In the genomic region with DNA sequence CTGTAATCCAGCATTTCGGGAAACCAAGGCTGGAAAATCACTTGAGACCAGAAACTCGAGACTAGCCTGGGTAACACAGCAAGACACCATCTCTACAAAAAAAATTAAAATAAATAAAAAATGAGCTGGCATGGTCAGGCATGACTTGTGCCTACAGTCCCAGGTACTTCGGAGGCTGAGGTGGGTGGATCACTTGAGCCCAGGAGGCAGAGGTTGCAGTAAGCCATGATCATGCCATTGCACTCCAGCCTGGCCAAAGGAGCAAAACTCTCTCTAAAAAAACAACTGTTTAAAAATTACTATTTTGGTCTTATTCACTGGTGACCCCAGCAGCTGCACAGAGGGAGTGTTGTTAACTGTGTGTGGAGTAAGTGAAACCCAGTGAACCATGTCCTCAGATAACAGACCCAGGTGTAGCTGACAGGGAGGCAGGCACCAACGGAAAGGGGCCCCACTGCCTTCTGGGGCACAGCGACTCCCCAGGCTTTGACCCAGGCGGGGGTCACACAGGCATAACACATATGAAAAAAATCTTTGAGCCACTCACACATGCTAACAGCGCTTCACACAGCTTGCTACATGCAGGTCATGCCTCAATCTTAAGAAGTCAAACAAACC, we compare ENCODE assay signal across 17 cellular contexts. TPM values are rescaled to one million over a fixed set of nuclear protein-coding genes. Genes with fewer than 3 reads are reported as not detected.
A peak's percentile ranks its signal among the peaks of the same experiment; 100 is the strongest.
DNase-seq lines count a peak whose midpoint lies in the region; ATAC-seq and TF ChIP-seq lines count a peak whose summit lies in the region.
"Had no signal": no experiment of that assay in that cellular context is flagged by ENCODE, and none has a peak within 500 bp of the region (broad histone marks: within the 10 kb centered on the region; RNA-seq: fewer than 3 reads in every experiment).

No MANE protein-coding gene starts in this region.

- ATAC-seq in GM18907 (IDR thresholded peaks at IDR 0.05; ENCODE audit: unreplicated experiment) (peak; percentile 69), GM21576 (IDR thresholded peaks at IDR 0.05; ENCODE audit: unreplicated experiment) (peak; percentile 80), HG03432 (IDR thresholded peaks at IDR 0.05; ENCODE audit: unreplicated experiment) (peak; percentile 63)
- peak; percentile 14 to 50 for ATAC-seq in stimulated activated naive B cell treated with anti-CD40 and anti-IgM and Interleukin-4, amounts not matched to agents 10 μg/mL and 1 μg/mL and 100 μg/mL, for 72 hours (replicated peaks)

- H3K9me3 Mint-ChIP-seq in stimulated activated naive B cell treated with anti-CD40 and anti-IgM and Interleukin-4, amounts not matched to agents 10 μg/mL and 1 μg/mL and 100 μg/mL, for 72 hours: no peaks in the 10 kb centered on the region
- H3K9me3 Mint-ChIP-seq in Calu3 (ENCODE audit: low read depth, unreplicated experiment): no peaks in the 10 kb centered on the region
- H3K9me3 Mint-ChIP-seq: CD4-positive, CD25-positive, alpha-beta regulatory T cell had no signal

- H3K4me3 Mint-ChIP-seq in stimulated activated naive B cell treated with anti-CD40 and anti-IgM and Interleukin-4, amounts not matched to agents 10 μg/mL and 1 μg/mL and 100 μg/mL, for 72 hours: peak overlapping the region; percentile 17 to 23
- H3K4me3 Mint-ChIP-seq in Calu3 (ENCODE audit: low read depth, unreplicated experiment): no peak overlapping the region
- H3K4me3 Mint-ChIP-seq: immature natural killer cell had no signal

- peaks cover 24 to 50% of the 10 kb centered on the region in 2 donors for H3K4me1 Mint-ChIP-seq in stimulated activated naive B cell treated with anti-CD40 and anti-IgM and Interleukin-4, amounts not matched to agents 10 μg/mL and 1 μg/mL and 100 μg/mL, for 72 hours
- H3K4me1 Mint-ChIP-seq in Calu3 (ENCODE audit: low read depth, unreplicated experiment): peaks cover 8% of the 10 kb centered on the region

- no peak overlapping the region for H3K4me3 ChIP-seq in dorsolateral prefrontal cortex

- H3K27ac ChIP-seq in dorsolateral prefrontal cortex: no peak overlapping the region

- no peaks in the 10 kb centered on the region for H3K27me3 ChIP-seq in dorsolateral prefrontal cortex

- peak overlapping the region; percentile 84 for H3K27ac Mint-ChIP-seq in stimulated activated naive B cell treated with anti-CD40 and anti-IgM and Interleukin-4, amounts not matched to agents 10 μg/mL and 1 μg/mL and 100 μg/mL, for 72 hours
- no peak overlapping the region for H3K27ac Mint-ChIP-seq in Calu3 (ENCODE audit: unreplicated experiment)
- H3K27ac Mint-ChIP-seq: CD4-positive, CD25-positive, alpha-beta regulatory T cell; immature natural killer cell had no signal

- CTCF ChIA-PET in Calu3 (lab: Charles Lee): interaction anchor here (1.5 kb wide), 1 partner anchor 56 kb away, joined by 3 read pairs; no protein-coding TSS in a partner anchor

- no peaks in the 10 kb centered on the region for H3K27me3 Mint-ChIP-seq in stimulated activated naive B cell treated with anti-CD40 and anti-IgM and Interleukin-4, amounts not matched to agents 10 μg/mL and 1 μg/mL and 100 μg/mL, for 72 hours
- H3K27me3 Mint-ChIP-seq in Calu3 (ENCODE audit: unreplicated experiment): no peaks in the 10 kb centered on the region
- H3K27me3 Mint-ChIP-seq: CD4-positive, CD25-positive, alpha-beta regulatory T cell had no signal

- intact Hi-C loops in dorsolateral prefrontal cortex (cut with DNase I): loop anchor here in 1 of 2 donors (2.0 kb wide), 1 partner anchor 124 kb away; no protein-coding TSS in a partner anchor
- intact Hi-C loops in Calu3 (cut with micrococcal nuclease; ENCODE audit: unreplicated experiment): loop anchor here (5.0 kb wide), 1 partner anchor 181 kb away; no protein-coding TSS in a partner anchor

- H3K36me3 Mint-ChIP-seq in stimulated activated naive B cell treated with anti-CD40 and anti-IgM and Interleukin-4, amounts not matched to agents 10 μg/mL and 1 μg/mL and 100 μg/mL, for 72 hours: peaks cover 72 to 79% of the 10 kb centered on the region in 2 donors
- H3K36me3 Mint-ChIP-seq in Calu3 (ENCODE audit: insufficient read depth, unreplicated experiment): peaks cover 95% of the 10 kb centered on the region

- TF ChIP-seq CTCF in dorsolateral prefrontal cortex (IDR thresholded peaks at IDR 0.05 in 54 of 56, conservative IDR thresholded peaks at IDR 0.05 in 2 of 56; ENCODE audit: low read depth in 1 of 56, partially characterized antibody in 56 of 56): no peak
- TF ChIP-seq CTCF in Calu3 (IDR thresholded peaks at IDR 0.05; ENCODE audit: unreplicated experiment): no peak

- BruUV-seq in Calu3 (replicated peaks; lab: Mats Ljungman, UMichigan): no TSS peak

- DNase-seq in stimulated activated naive B cell treated with anti-CD40 and anti-IgM and Interleukin-4, amounts not matched to agents 10 μg/mL and 1 μg/mL and 100 μg/mL, for 72 hours: no peak
- no peak for DNase-seq in dorsolateral prefrontal cortex
- DNase-seq in Calu3: no peak
- no peak for DNase-seq in SHP77 treated with DMSO at 0.1 percent for 48 hours (lab: John Stamatoyannopoulos, UW)
- DNase-seq: activated CD8-positive, alpha-beta memory T cell treated with anti-CD3 and anti-CD28 coated beads, Interleukin-2, amount 50 U/mL, for 48 hours; activated naive CD4-positive, alpha-beta T cell treated with anti-CD3 and anti-CD28 coated beads, Interleukin-2, amount 50 U/mL, for 16 hours; CD4-positive, CD25-positive, alpha-beta regulatory T cell; immature natural killer cell; NCI-H2081 treated with DMSO at 0.1 percent for 48 hours; SK-N-SH had no signal

RNA-seq across cellular contexts. Expression of gene DDX54, which starts 12.1 kb away (rescaled TPM):
- total RNA-seq in dorsolateral prefrontal cortex: 10 to 100 TPM; 20.8 to 54.8 (median 35.0) TPM
- total RNA-seq in Calu3 (2022): 104 and 112 TPM in 2 replicates

RNA-seq across cellular contexts. Expression of gene RITA1, which starts 12.3 kb away (rescaled TPM):
- total RNA-seq in dorsolateral prefrontal cortex: 10 to 100 TPM; 12.4 to 35.1 (median 24.5) TPM
- total RNA-seq in Calu3 (2022): 27.4 and 28.4 TPM in 2 replicates

RNA-seq across cellular contexts. Expression of gene CFAP73, which starts 23.7 kb away (rescaled TPM):
- total RNA-seq in dorsolateral prefrontal cortex (1 to 10 TPM in 28 of 120 experiments, under 1 TPM in 66, not detected in 26; 0.31 to 3.5 (median 0.80) TPM), Calu3 (2022) (2.3 and 3.2 TPM in 2 replicates)
- total RNA-seq: frontal cortex, MCF 10A, osteoblast, skeletal muscle tissue had no signal

RNA-seq across cellular contexts. Expression of gene RASAL1, which starts 37.6 kb away (rescaled TPM):
- total RNA-seq in dorsolateral prefrontal cortex (10 to 100 TPM; 17.0 to 95.6 (median 38.8) TPM), Calu3 (2022) (59.7 and 85.9 TPM in 2 replicates)
- total RNA-seq: CD4-positive, CD25-positive, alpha-beta regulatory T cell; MCF 10A; osteoblast; skeletal muscle tissue had no signal

RNA-seq across cellular contexts. Expression of gene TPCN1, which starts 48.1 kb away (rescaled TPM):
- total RNA-seq in dorsolateral prefrontal cortex (100 to 1,000 TPM in 13 of 120 experiments, 10 to 100 TPM in 107; 45.9 to 150 (median 76.0) TPM), Calu3 (2022) (83.0 and 91.1 TPM in 2 replicates)
